In the genomic region with DNA sequence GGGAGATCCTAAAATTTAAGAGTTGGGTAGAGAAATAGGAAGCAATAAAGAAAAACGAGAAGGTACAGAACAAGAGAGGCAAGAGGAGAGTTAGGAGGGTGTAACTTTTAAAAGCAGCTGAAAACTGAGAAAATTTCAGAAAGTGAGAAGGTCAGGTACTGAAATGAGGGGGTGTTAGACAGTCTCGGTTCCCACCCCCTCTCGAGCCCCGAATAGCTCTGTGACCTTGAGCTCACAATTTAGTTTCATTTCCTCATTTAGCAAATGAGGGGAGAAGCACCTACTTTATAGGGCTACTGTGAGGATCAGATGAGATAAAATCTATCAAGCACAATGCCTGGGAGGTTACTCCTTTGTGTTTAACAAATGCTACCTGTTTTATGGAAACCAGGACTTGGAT, we compare ENCODE assay signal across 9 cellular contexts. TPM values are rescaled to one million over a fixed set of nuclear protein-coding genes. Genes with fewer than 3 reads are reported as not detected.
DNase-seq lines count a peak whose midpoint lies in the region; ATAC-seq and TF ChIP-seq lines count a peak whose summit lies in the region.
"Had no signal": no experiment of that assay in that cellular context is flagged by ENCODE, and none has a peak within 500 bp of the region (broad histone marks: within the 10 kb centered on the region; RNA-seq: fewer than 3 reads in every experiment).

No MANE protein-coding gene starts in this region.

- H3K27ac ChIP-seq in mesendoderm (ENCODE audit: low read depth, low read length) (no peak overlapping the region), vagina (no peak overlapping the region)

- H4K8ac ChIP-seq in mesendoderm (ENCODE audit: low read depth, low read length), result no peak overlapping the region

- H3K9me3 ChIP-seq in vagina, result no peaks in the 10 kb centered on the region

- no peak overlapping the region for H3K56ac ChIP-seq in mesendoderm (ENCODE audit: low read length)

- H3K4me1 ChIP-seq in mesendoderm (ENCODE audit: control insufficient read depth, low read depth, low read length) (peaks cover 8% of the 10 kb centered on the region), vagina (peaks cover 11% of the 10 kb centered on the region)

- H2AK5ac ChIP-seq in mesendoderm (ENCODE audit: low read length), result no peak overlapping the region

- H4K5ac ChIP-seq in mesendoderm (ENCODE audit: low read length), result no peak overlapping the region

- H3K36me3 ChIP-seq in mesendoderm (ENCODE audit: control insufficient read depth, insufficient read depth, low read length) (no peaks in the 10 kb centered on the region), vagina (no peaks in the 10 kb centered on the region)

- H3K9ac ChIP-seq in mesendoderm (ENCODE audit: low read length), result no peak overlapping the region

- TF ChIP-seq POLR2A in vagina (IDR thresholded peaks at IDR 0.05), result no peak

- no peak overlapping the region for H3K23ac ChIP-seq in mesendoderm (ENCODE audit: low read length)

- WGBS in mesendoderm (ENCODE audit: extremely low coverage, insufficient coverage, low lambda C conversion rate), result no CpG with 5 or more reads among the region's 4 CpGs

- H3K79me1 ChIP-seq in mesendoderm (ENCODE audit: low read length), result peaks cover 7% of the 10 kb centered on the region

- no peak overlapping the region for H3K18ac ChIP-seq in mesendoderm (ENCODE audit: low read length)

- no peaks in the 10 kb centered on the region for H3K27me3 ChIP-seq in mesendoderm (ENCODE audit: insufficient read depth, low read length, poor library complexity)
- no peaks in the 10 kb centered on the region for H3K27me3 ChIP-seq in vagina

- H3K4me2 ChIP-seq in mesendoderm (ENCODE audit: low read length), result no peak overlapping the region

- peak; percentile 16 for DNase-seq in mesendoderm
- no peak for DNase-seq in glomerular visceral epithelial cell (ENCODE audit: extremely low spot score)
- no peak for DNase-seq in activated CD4-positive, alpha-beta T cell treated with anti-CD3 and anti-CD28 coated beads, Interleukin-2, amount 50 U/mL, for 4 hours
- no peak for DNase-seq in vagina (ENCODE audit: extremely low spot score in 2 of 2)
- DNase-seq: activated effector memory CD4-positive, alpha-beta T cell treated with anti-CD3 and anti-CD28 coated beads, Interleukin-2, amount 50 U/mL, for 16 hours had no signal

- peak; percentile 97 for ATAC-seq in GM18873 (IDR thresholded peaks at IDR 0.05; ENCODE audit: low FRiP score, unreplicated experiment)
- peak; percentile 93 for ATAC-seq in GM21786 (IDR thresholded peaks at IDR 0.05; ENCODE audit: unreplicated experiment)
- peak; percentile 92 for ATAC-seq in HG03558 (IDR thresholded peaks at IDR 0.05; ENCODE audit: extremely low read depth, unreplicated experiment)

- no peak overlapping the region for H2BK120ac ChIP-seq in mesendoderm (ENCODE audit: low read depth, low read length)

- no peak overlapping the region for H3K4me3 ChIP-seq in mesendoderm (ENCODE audit: low read length)
- H3K4me3 ChIP-seq in vagina, result no peak overlapping the region

- intact Hi-C loops in vagina (cut with DNase I), result no loop called here

- H3K4ac ChIP-seq in mesendoderm (ENCODE audit: low read depth, low read length), result no peak overlapping the region

- H3K79me2 ChIP-seq in mesendoderm (ENCODE audit: control insufficient read depth, insufficient read depth, low read length), result peaks cover 7% of the 10 kb centered on the region

- no peak overlapping the region for H2BK15ac ChIP-seq in mesendoderm (replicated peaks; ENCODE audit: low read depth)

- no peak overlapping the region for H2BK5ac ChIP-seq in mesendoderm (ENCODE audit: low read length)

- TF ChIP-seq CTCF in vagina (IDR thresholded peaks at IDR 0.05), result no peak

RNA-seq across cellular contexts. Expression of a gene that starts 4.8 kb away (rescaled TPM):
- polyA plus RNA-seq in mesendoderm (2013, experiment 1 of 2), result 9.9 TPM
- 10.0 TPM for polyA plus RNA-seq in mesendoderm (2013, experiment 2 of 2)
- 0.25 TPM for total RNA-seq in vagina
- polyA plus RNA-seq: fibroblast of lung had no signal
